In the genomic region with DNA sequence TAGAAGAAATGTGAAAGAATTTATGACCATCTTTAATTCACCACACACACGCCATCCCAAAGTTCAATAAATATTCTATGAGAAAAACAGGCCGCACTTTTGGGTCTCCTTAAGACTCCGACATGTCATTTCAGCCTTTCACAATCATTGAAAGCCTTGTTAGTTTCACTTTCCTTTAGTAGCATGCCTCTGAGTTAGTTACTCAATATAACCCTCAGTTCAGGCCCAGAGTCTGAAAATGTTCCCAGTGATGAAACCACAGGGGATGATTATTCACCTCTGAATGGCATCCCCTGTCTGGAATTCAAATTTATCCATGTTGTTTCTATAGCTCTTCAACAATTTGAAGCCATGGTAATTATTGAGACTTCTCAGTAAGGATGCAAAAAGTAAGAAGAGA, we compare ENCODE assay signal across 10 cellular contexts.
A peak's percentile ranks its signal among the peaks of the same experiment; 100 is the strongest.
DNase-seq lines count a peak whose midpoint lies in the region; ATAC-seq, FAIRE-seq and TF ChIP-seq lines count a peak whose summit lies in the region.
"Had no signal": no experiment of that assay in that cellular context is flagged by ENCODE, and none has a peak within 500 bp of the region (broad histone marks: within the 10 kb centered on the region; RNA-seq: fewer than 3 reads in every experiment).

No MANE protein-coding gene starts in this region.

- peaks cover 14% of the 10 kb centered on the region for H3K4me1 Mint-ChIP-seq in astrocyte (ENCODE audit: low read depth, unreplicated experiment)
- H3K4me1 Mint-ChIP-seq: B cell had no signal

- WGBS in heart left ventricle, 4 donors = 65 to 83% (median 74%) methylated on average over 3 of the region's 3 CpGs

- peaks cover 0 to 20% (median 6%) of the 10 kb centered on the region in 12 donors for H3K9me3 ChIP-seq in heart left ventricle
- H3K9me3 ChIP-seq in astrocyte (ENCODE audit: insufficient read depth, low read depth, low read length) = no peaks in the 10 kb centered on the region
- H3K9me3 ChIP-seq in vagina = no peaks in the 10 kb centered on the region

- peaks cover 8% of the 10 kb centered on the region for H3K9me3 Mint-ChIP-seq in astrocyte (ENCODE audit: unreplicated experiment)

- H3K4me1 ChIP-seq in heart left ventricle = peaks cover 0 to 20% (median 0%) of the 10 kb centered on the region in 12 donors
- no peaks in the 10 kb centered on the region for H3K4me1 ChIP-seq in astrocyte (ENCODE audit: insufficient read depth, low read length)
- no peaks in the 10 kb centered on the region for H3K4me1 ChIP-seq in vagina

- DNase-seq in heart left ventricle = no peak
- no peak for DNase-seq in cardiac septum (ENCODE audit: low spot score)
- peak; percentile 70 for DNase-seq in astrocyte (ENCODE audit: low read depth)
- peak; percentile 56 for DNase-seq in kidney tubule cell (ENCODE audit: low spot score)
- no peak for DNase-seq in vagina (ENCODE audit: extremely low spot score in 2 of 2)
- DNase-seq in NCI-H1092 treated with DMSO at 0.1 percent for 48 hours (lab: John Stamatoyannopoulos, UW) = no peak
- DNase-seq in activated effector memory CD4-positive, alpha-beta T cell treated with anti-CD3 and anti-CD28 coated beads, Interleukin-2, amount 50 U/mL, for 16 hours = no peak
- no peak for DNase-seq in NCI-H82 (lab: John Stamatoyannopoulos, UW)
- DNase-seq: activated naive CD4-positive, alpha-beta T cell treated with anti-CD3 and anti-CD28 coated beads for 36 hours had no signal

- no peaks in the 10 kb centered on the region for H3K27me3 Mint-ChIP-seq in astrocyte (ENCODE audit: low read depth, unreplicated experiment)
- H3K27me3 Mint-ChIP-seq: B cell had no signal

- H3K79me2 ChIP-seq in astrocyte (ENCODE audit: insufficient read depth, low read length) = no peaks in the 10 kb centered on the region

- H3K4me2 ChIP-seq in astrocyte (ENCODE audit: low read length) = peak overlapping the region; percentile 18

- H3K27ac ChIP-seq in heart left ventricle (peak overlapping the region in 8 of 12 donors; percentile 4 to 49 (median 31)), astrocyte (ENCODE audit: low read depth, low read length) (no peak overlapping the region), vagina (peak overlapping the region; percentile 21)

- H4K20me1 ChIP-seq in astrocyte (ENCODE audit: insufficient read depth, low read length) = no peaks in the 10 kb centered on the region

- no peaks in the 10 kb centered on the region for H3K27me3 ChIP-seq in heart left ventricle
- H3K27me3 ChIP-seq in astrocyte (ENCODE audit: insufficient read depth, low read length) = no peaks in the 10 kb centered on the region
- no peaks in the 10 kb centered on the region for H3K27me3 ChIP-seq in vagina

- H3K36me3 ChIP-seq in heart left ventricle (no peaks in the 10 kb centered on the region), astrocyte (ENCODE audit: insufficient read depth, low read length) (no peaks in the 10 kb centered on the region), vagina (no peaks in the 10 kb centered on the region)

- H3K9ac ChIP-seq in astrocyte (ENCODE audit: low read length) = no peak overlapping the region

- H3K4me3 Mint-ChIP-seq in astrocyte (ENCODE audit: unreplicated experiment) = no peak overlapping the region
- H3K4me3 Mint-ChIP-seq: activated naive CD4-positive, alpha-beta T cell treated with anti-CD3 and anti-CD28 coated beads for 36 hours; B cell had no signal

- intact Hi-C loops in heart left ventricle (cut with DNase I) = no loop called here
- intact Hi-C loops in cardiac septum (cut with DNase I) = no loop called here
- intact Hi-C loops in vagina (cut with DNase I) = loop anchor here (5.0 kb wide), 1 partner anchor 1530 kb away; no protein-coding TSS in a partner anchor

- H3K4me3 ChIP-seq in heart left ventricle (peak overlapping the region in 1 of 12 donors; percentile 11), astrocyte (ENCODE audit: insufficient read depth, low read depth, low read length) (no peak overlapping the region), vagina (no peak overlapping the region)

- no peaks in the 10 kb centered on the region for H3K36me3 Mint-ChIP-seq in astrocyte (ENCODE audit: low read depth, unreplicated experiment)

- no peak overlapping the region for H2AFZ ChIP-seq in astrocyte (ENCODE audit: low read depth, low read length)

- FAIRE-seq in astrocyte (lab: Jason Lieb, UNC) = peak; percentile 82

- TF ChIP-seq CTCF in heart left ventricle (IDR thresholded peaks at IDR 0.05) (no peak), astrocyte (IDR thresholded peaks at IDR 0.05; ENCODE audit: insufficient read depth, low read depth, low read length) (no peak), vagina (IDR thresholded peaks at IDR 0.05) (no peak)

- peak in 3 of 4 donors; percentile 53 to 64 (median 59) for ATAC-seq in heart left ventricle

- TF ChIP-seq POLR2A in heart left ventricle (IDR thresholded peaks at IDR 0.05) = no peak
- no peak for TF ChIP-seq POLR2A in vagina (IDR thresholded peaks at IDR 0.05)

- peak overlapping the region; percentile 85 for H3K27ac Mint-ChIP-seq in astrocyte (ENCODE audit: unreplicated experiment)
- H3K27ac Mint-ChIP-seq: activated naive CD4-positive, alpha-beta T cell treated with anti-CD3 and anti-CD28 coated beads for 36 hours; B cell had no signal

Comparison
In these comparisons a context has a peak if more than half of its experiments do, and no peak if none do; other contexts are left out.
1. DNase-seq: peak in astrocyte (single experiment) and kidney tubule cell (single experiment); none in heart left ventricle (0 of 5), cardiac septum (single experiment), vagina (0 of 2), NCI-H1092 treated with DMSO at 0.1 percent for 48 hours (single experiment), activated effector memory CD4-positive, alpha-beta T cell treated with anti-CD3 and anti-CD28 coated beads, Interleukin-2, amount 50 U/mL, for 16 hours (single experiment) and NCI-H82 (single experiment).